21 cellular contexts compared by ENCODE assay signal in genomic region chr7:105044449-105045081, GRCh38. TPM values are rescaled to one million over a fixed set of nuclear protein-coding genes. Genes with fewer than 3 reads are reported as not detected.
DNase-seq lines count a peak whose midpoint lies in the region; ATAC-seq and TF ChIP-seq lines count a peak whose summit lies in the region.
"Had no signal": no experiment of that assay in that cellular context is flagged by ENCODE, and none has a peak within 500 bp of the region (broad histone marks: within the 10 kb centered on the region; RNA-seq: fewer than 3 reads in every experiment).

No MANE protein-coding gene starts in this region.

- CTCF ChIA-PET in CD4-positive, alpha-beta memory T cell (lab: Charles Lee; ENCODE audit: partially characterized antibody) = interaction anchor here (0.5 kb wide), 1 partner anchor 68 kb away, joined by 3 read pairs; no protein-coding TSS in a partner anchor
- CTCF ChIA-PET in activated CD8-positive, alpha-beta T cell treated with anti-CD3 and anti-CD28 coated beads, Interleukin-2, amount 10 ng/mL, durations not matched to agents 7 days and 5 days (lab: Charles Lee) = no interaction called here

- no peak overlapping the region for H3K4me3 Mint-ChIP-seq in CD4-positive, CD25-positive, alpha-beta regulatory T cell
- peak overlapping the region in 4 of 8 donors; percentile 17 to 61 (median 38) for H3K4me3 Mint-ChIP-seq in CD4-positive, alpha-beta memory T cell
- H3K4me3 Mint-ChIP-seq in activated CD8-positive, alpha-beta T cell treated with anti-CD3 and anti-CD28 coated beads, Interleukin-2, amount 10 ng/mL, durations not matched to agents 7 days and 5 days = no peak overlapping the region
- H3K4me3 Mint-ChIP-seq in HFFc6 = no peak overlapping the region
- H3K4me3 Mint-ChIP-seq: neural progenitor cell had no signal

- H3K27me3 ChIP-seq in CD4-positive, CD25-positive, alpha-beta regulatory T cell (ENCODE audit: control insufficient read depth, insufficient read depth, low read length) = no peaks in the 10 kb centered on the region
- H3K27me3 ChIP-seq in CD4-positive, alpha-beta memory T cell (ENCODE audit: insufficient read depth, low read length) = no peaks in the 10 kb centered on the region
- H3K27me3 ChIP-seq: foreskin keratinocyte, neural progenitor cell had no signal

- intact Hi-C loops in CD4-positive, alpha-beta memory T cell (cut with micrococcal nuclease) = no loop called here
- intact Hi-C loops in left colon (cut with DNase I, micrococcal nuclease) = no loop called here

- H3K27ac Mint-ChIP-seq in CD4-positive, CD25-positive, alpha-beta regulatory T cell = peak overlapping the region in 1 of 3 donors; percentile 18
- peak overlapping the region in 6 of 7 donors; percentile 5 to 78 (median 72) for H3K27ac Mint-ChIP-seq in CD4-positive, alpha-beta memory T cell
- H3K27ac Mint-ChIP-seq in activated CD8-positive, alpha-beta T cell treated with anti-CD3 and anti-CD28 coated beads, Interleukin-2, amount 10 ng/mL, durations not matched to agents 7 days and 5 days = no peak overlapping the region
- no peak overlapping the region for H3K27ac Mint-ChIP-seq in HFFc6
- H3K27ac Mint-ChIP-seq: neural progenitor cell had no signal

- no peak for DNase-seq in CD4-positive, CD25-positive, alpha-beta regulatory T cell
- DNase-seq in CD4-positive, alpha-beta memory T cell = no peak
- no peak for DNase-seq in activated CD8-positive, alpha-beta T cell treated with anti-CD3 and anti-CD28 coated beads, Interleukin-2, amount 10 ng/mL, durations not matched to agents 7 days and 5 days
- DNase-seq in left colon (no peak), HFFc6 (no peak), hippocampal formation (lab: John Stamatoyannopoulos, UW) (no peak), epidermal melanocyte (ENCODE audit: insufficient read length, low spot score) (no peak)
- DNase-seq: activated CD8-positive, alpha-beta memory T cell treated with anti-CD3 and anti-CD28 coated beads, Interleukin-2, amount 50 U/mL, for 48 hours; AML-193; foreskin keratinocyte; hypothalamus; kidney; NCI-H1417; NCI-H2171 treated with DMSO at 0.1 percent for 48 hours; OCI-M1; SIG-M5; stimulated activated CD4-positive, alpha-beta T cell treated with anti-CD3 and anti-CD28 coated beads, Interleukin-4, amount 100 ng/mL, for 24 hours had no signal

- TF ChIP-seq CTCF in HFFc6 (IDR thresholded peaks at IDR 0.05) = no peak

- peak overlapping the region; percentile 30 for H3K4me3 ChIP-seq in CD4-positive, CD25-positive, alpha-beta regulatory T cell (ENCODE audit: low read depth, low read length)
- H3K4me3 ChIP-seq in CD4-positive, alpha-beta memory T cell (ENCODE audit: low read length in 2 of 2) = no peak overlapping the region
- H3K4me3 ChIP-seq: neural progenitor cell, smooth muscle cell had no signal

- ATAC-seq in CD4-positive, CD25-positive, alpha-beta regulatory T cell (ENCODE audit: low read depth in 2 of 2) = no peak
- peak; percentile 49 for ATAC-seq in activated CD8-positive, alpha-beta T cell treated with anti-CD3 and anti-CD28 coated beads, Interleukin-2, amount 10 ng/mL, durations not matched to agents 7 days and 5 days
- ATAC-seq in left colon (peak; percentile 57), GM21528 (IDR thresholded peaks at IDR 0.05; ENCODE audit: low FRiP score, unreplicated experiment) (no peak)
- ATAC-seq: activated CD4-positive, CD25-positive, alpha-beta regulatory T cell treated with anti-CD3 and anti-CD28 coated beads, Interleukin-2, amount 50 U/mL, for 24 hours; foreskin keratinocyte had no signal

- no peaks in the 10 kb centered on the region for H3K9me3 Mint-ChIP-seq in CD4-positive, CD25-positive, alpha-beta regulatory T cell
- H3K9me3 Mint-ChIP-seq in CD4-positive, alpha-beta memory T cell = no peaks in the 10 kb centered on the region
- no peaks in the 10 kb centered on the region for H3K9me3 Mint-ChIP-seq in activated CD8-positive, alpha-beta T cell treated with anti-CD3 and anti-CD28 coated beads, Interleukin-2, amount 10 ng/mL, durations not matched to agents 7 days and 5 days (ENCODE audit: insufficient read depth)
- H3K9me3 Mint-ChIP-seq in HFFc6 = no peaks in the 10 kb centered on the region
- H3K9me3 Mint-ChIP-seq: neural progenitor cell had no signal

- peaks cover 36% of the 10 kb centered on the region for H3K36me3 Mint-ChIP-seq in CD4-positive, CD25-positive, alpha-beta regulatory T cell
- H3K36me3 Mint-ChIP-seq in CD4-positive, alpha-beta memory T cell = peaks cover 21 to 73% of the 10 kb centered on the region in 2 donors
- peaks cover 48% of the 10 kb centered on the region for H3K36me3 Mint-ChIP-seq in activated CD8-positive, alpha-beta T cell treated with anti-CD3 and anti-CD28 coated beads, Interleukin-2, amount 10 ng/mL, durations not matched to agents 7 days and 5 days (ENCODE audit: low read depth)
- peaks cover 18% of the 10 kb centered on the region for H3K36me3 Mint-ChIP-seq in HFFc6 (ENCODE audit: low read depth)

- peaks cover 45% of the 10 kb centered on the region for H3K4me1 ChIP-seq in CD4-positive, CD25-positive, alpha-beta regulatory T cell (ENCODE audit: control insufficient read depth, insufficient read depth, low read length, poor library complexity, severe bottlenecking)
- peaks cover 59% of the 10 kb centered on the region for H3K4me1 ChIP-seq in CD4-positive, alpha-beta memory T cell (ENCODE audit: insufficient read depth, low read length)
- H3K4me1 ChIP-seq: neural progenitor cell had no signal

- no peaks in the 10 kb centered on the region for H3K9me3 ChIP-seq in CD4-positive, CD25-positive, alpha-beta regulatory T cell (ENCODE audit: control insufficient read depth in 2 of 2, low read length in 2 of 2)
- no peaks in the 10 kb centered on the region for H3K9me3 ChIP-seq in CD4-positive, alpha-beta memory T cell (ENCODE audit: control insufficient read depth in 1 of 2, low read length in 2 of 2)

- H3K27me3 Mint-ChIP-seq in CD4-positive, CD25-positive, alpha-beta regulatory T cell = no peaks in the 10 kb centered on the region
- H3K27me3 Mint-ChIP-seq in CD4-positive, alpha-beta memory T cell = no peaks in the 10 kb centered on the region
- no peaks in the 10 kb centered on the region for H3K27me3 Mint-ChIP-seq in activated CD8-positive, alpha-beta T cell treated with anti-CD3 and anti-CD28 coated beads, Interleukin-2, amount 10 ng/mL, durations not matched to agents 7 days and 5 days (ENCODE audit: low read depth)
- H3K27me3 Mint-ChIP-seq in HFFc6 (ENCODE audit: insufficient read depth) = no peaks in the 10 kb centered on the region

- H3K4me1 Mint-ChIP-seq in CD4-positive, CD25-positive, alpha-beta regulatory T cell = peaks cover 25 to 70% (median 52%) of the 10 kb centered on the region in 4 donors
- H3K4me1 Mint-ChIP-seq in CD4-positive, alpha-beta memory T cell = peaks cover 32 to 62% (median 48%) of the 10 kb centered on the region in 4 donors
- H3K4me1 Mint-ChIP-seq in activated CD8-positive, alpha-beta T cell treated with anti-CD3 and anti-CD28 coated beads, Interleukin-2, amount 10 ng/mL, durations not matched to agents 7 days and 5 days (ENCODE audit: low read depth) = peaks cover 19% of the 10 kb centered on the region
- H3K4me1 Mint-ChIP-seq in HFFc6 (ENCODE audit: low read depth) = peaks cover 41% of the 10 kb centered on the region
- H3K4me1 Mint-ChIP-seq: neural progenitor cell had no signal

- H3K27ac ChIP-seq in CD4-positive, CD25-positive, alpha-beta regulatory T cell (ENCODE audit: insufficient read depth, low read length, poor library complexity, severe bottlenecking) = peak overlapping the region; percentile 9
- no peak overlapping the region for H3K27ac ChIP-seq in CD4-positive, alpha-beta memory T cell (ENCODE audit: low read depth, low read length)
- H3K27ac ChIP-seq: foreskin keratinocyte, neural progenitor cell had no signal

- POLR2A ChIA-PET in CD4-positive, alpha-beta memory T cell (lab: Charles Lee; ENCODE audit: partially characterized antibody) = interaction anchor here (8.5 to 9.0 kb wide), 2 partner anchors 31 to 61 kb away, joined by 44 to 95 read pairs; partner anchors contain the start of gene KMT2E
- POLR2A ChIA-PET in activated CD8-positive, alpha-beta T cell treated with anti-CD3 and anti-CD28 coated beads, Interleukin-2, amount 10 ng/mL, durations not matched to agents 7 days and 5 days (lab: Charles Lee) = no interaction called here

- H3K36me3 ChIP-seq in CD4-positive, CD25-positive, alpha-beta regulatory T cell (ENCODE audit: control insufficient read depth, insufficient read depth, low read length) = peaks cover 79% of the 10 kb centered on the region
- peaks cover 65% of the 10 kb centered on the region for H3K36me3 ChIP-seq in CD4-positive, alpha-beta memory T cell (ENCODE audit: insufficient read depth, low read length)

RNA-seq across cellular contexts. Expression of gene KMT2E, which starts 30.6 kb away (rescaled TPM):
- total RNA-seq in CD4-positive, CD25-positive, alpha-beta regulatory T cell = 360 TPM
- 100 to 1,000 TPM; 146 to 197 (median 177) TPM for polyA plus RNA-seq in CD4-positive, CD25-positive, alpha-beta regulatory T cell
- 100 to 1,000 TPM; 213 to 224 TPM for total RNA-seq in CD4-positive, alpha-beta memory T cell
- 100 to 1,000 TPM; 109 to 244 TPM for polyA plus RNA-seq in CD4-positive, alpha-beta memory T cell
- 100 to 1,000 TPM in 1 of 2 experiments, 10 to 100 TPM in 1; 95.1 to 105 TPM for total RNA-seq in activated CD8-positive, alpha-beta T cell treated with anti-CD3 and anti-CD28 coated beads, Interleukin-2, amount 10 ng/mL, durations not matched to agents 7 days and 5 days
- 100 to 1,000 TPM; 119 TPM for total RNA-seq in left colon
- total RNA-seq in HFFc6 (2021; fragmentation: NEBNext Ultra II Directional; extraction: Animal tissue kit (Norgen Biotek cat#: 25700)) = 10 to 100 TPM; 39.7 to 53.4 (median 50.1) TPM

Comparison
In these comparisons a context has a peak if more than half of its experiments do, and no peak if none do; other contexts are left out.
1. ATAC-seq: peak in activated CD8-positive, alpha-beta T cell treated with anti-CD3 and anti-CD28 coated beads, Interleukin-2, amount 10 ng/mL, durations not matched to agents 7 days and 5 days (single experiment) and left colon (single experiment); none in CD4-positive, CD25-positive, alpha-beta regulatory T cell (0 of 2) and GM21528 (single experiment).
2. H3K27ac Mint-ChIP-seq: peak in CD4-positive, alpha-beta memory T cell (6 of 7); none in activated CD8-positive, alpha-beta T cell treated with anti-CD3 and anti-CD28 coated beads, Interleukin-2, amount 10 ng/mL, durations not matched to agents 7 days and 5 days (single experiment) and HFFc6 (single experiment).